1 cellular context compared by ENCODE assay signal in genomic region chr5:87909382-87909781, GRCh38.
TF ChIP-seq lines count a peak whose summit lies in the region.

No MANE protein-coding gene starts in this region.

TF ChIP-seq in GM23338, 12 proteins besides CTCF, POLR2A, EP300 and RAD21 (continued from another document):
- TF ChIP-seq ZNF462 (CRISPR knock-in tag; IDR thresholded peaks at IDR 0.05), result peak; percentile 49; the same call in 1 of the 2 replicates
- TF ChIP-seq EZH2phosphoT487 (IDR thresholded peaks at IDR 0.05; ENCODE audit: unreplicated experiment), result no peak
- no peak for TF ChIP-seq STAT1 (IDR thresholded peaks at IDR 0.05; ENCODE audit: unreplicated experiment)
